In genomic region chr13:65913173-65913572, GRCh38 we compare ENCODE assay signal across 11 cellular contexts.
DNase-seq lines count a peak whose midpoint lies in the region; TF ChIP-seq lines count a peak whose summit lies in the region.
"Had no signal": no experiment of that assay in that cellular context is flagged by ENCODE, and none has a peak within 500 bp of the region (broad histone marks: within the 10 kb centered on the region; RNA-seq: fewer than 3 reads in every experiment).

No MANE protein-coding gene starts in this region.

- intact Hi-C loops in sigmoid colon (cut with DNase I) (no loop called here), esophagus muscularis mucosa (cut with DNase I) (no loop called here)

- H3K27me3 ChIP-seq in MG63 (no peaks in the 10 kb centered on the region), sigmoid colon (no peaks in the 10 kb centered on the region), esophagus muscularis mucosa (no peaks in the 10 kb centered on the region)
- H3K27me3 ChIP-seq: BE2C had no signal

- WGBS in sigmoid colon, 2 donors: 51 to 72% methylated on average over 2 of the region's 2 CpGs
- WGBS in esophagus muscularis mucosa: 34% methylated on average over 2 of the region's 2 CpGs

- H3K36me3 ChIP-seq in MG63 (no peaks in the 10 kb centered on the region), sigmoid colon (no peaks in the 10 kb centered on the region), esophagus muscularis mucosa (no peaks in the 10 kb centered on the region)
- H3K36me3 ChIP-seq: BE2C had no signal

- H3K4me3 ChIP-seq in MG63: no peak overlapping the region
- H3K4me3 ChIP-seq in coronary artery: no peak overlapping the region
- no peak overlapping the region for H3K4me3 ChIP-seq in sigmoid colon
- no peak overlapping the region for H3K4me3 ChIP-seq in esophagus muscularis mucosa

- TF ChIP-seq EP300 in sigmoid colon (IDR thresholded peaks at IDR 0.05) (no peak), esophagus muscularis mucosa (IDR thresholded peaks at IDR 0.05) (no peak)

- peaks cover 14% of the 10 kb centered on the region for H3K9me3 ChIP-seq in MG63
- no peaks in the 10 kb centered on the region for H3K9me3 ChIP-seq in sigmoid colon
- H3K9me3 ChIP-seq in esophagus muscularis mucosa: no peaks in the 10 kb centered on the region
- H3K9me3 ChIP-seq: BE2C had no signal

- TF ChIP-seq POLR2A in sigmoid colon (IDR thresholded peaks at IDR 0.05): no peak
- no peak for TF ChIP-seq POLR2A in esophagus muscularis mucosa (IDR thresholded peaks at IDR 0.05; ENCODE audit: low read depth)

- H3K27ac ChIP-seq in coronary artery (peak overlapping the region; percentile 9 to 21), sigmoid colon (peak overlapping the region in 1 of 4 donors; percentile 40), esophagus muscularis mucosa (replicated peaks in 1 of 4) (peak overlapping the region in 2 of 4 donors; percentile 10 to 42)

- TF ChIP-seq CTCF in coronary artery (IDR thresholded peaks at IDR 0.05) (no peak), sigmoid colon (IDR thresholded peaks at IDR 0.05) (no peak), esophagus muscularis mucosa (IDR thresholded peaks at IDR 0.05) (no peak)

- H3K4me1 ChIP-seq in sigmoid colon (no peaks in the 10 kb centered on the region), esophagus muscularis mucosa (peaks cover 0 to 22% (median 12%) of the 10 kb centered on the region in 4 donors)
- H3K4me1 ChIP-seq: BE2C had no signal

- DNase-seq in AG08395 (ENCODE audit: low spot score) (peak; percentile 67), MG63 (peak; percentile 31), coronary artery (ENCODE audit: low spot score) (no peak), kidney tubule cell (ENCODE audit: low spot score) (peak; percentile 74), sigmoid colon (no peak), NOMO-1 treated with DMSO at 0.1 percent for 48 hours (lab: John Stamatoyannopoulos, UW; ENCODE audit: unreplicated experiment) (no peak), DMS 273 (lab: John Stamatoyannopoulos, UW; ENCODE audit: unreplicated experiment) (no peak), esophagus muscularis mucosa (ENCODE audit: extremely low spot score) (no peak)
- DNase-seq: BE2C; naive thymus-derived CD4-positive, alpha-beta T cell; stimulated activated naive CD4-positive, alpha-beta T cell had no signal

Comparison
In these comparisons a context has a peak if more than half of its experiments do, and no peak if none do; other contexts are left out.
1. DNase-seq: peak in AG08395 (single experiment), MG63 (single experiment) and kidney tubule cell (single experiment); none in coronary artery (single experiment), sigmoid colon (single experiment), NOMO-1 treated with DMSO at 0.1 percent for 48 hours (single experiment), DMS 273 (single experiment) and esophagus muscularis mucosa (single experiment).